In the genomic region with DNA sequence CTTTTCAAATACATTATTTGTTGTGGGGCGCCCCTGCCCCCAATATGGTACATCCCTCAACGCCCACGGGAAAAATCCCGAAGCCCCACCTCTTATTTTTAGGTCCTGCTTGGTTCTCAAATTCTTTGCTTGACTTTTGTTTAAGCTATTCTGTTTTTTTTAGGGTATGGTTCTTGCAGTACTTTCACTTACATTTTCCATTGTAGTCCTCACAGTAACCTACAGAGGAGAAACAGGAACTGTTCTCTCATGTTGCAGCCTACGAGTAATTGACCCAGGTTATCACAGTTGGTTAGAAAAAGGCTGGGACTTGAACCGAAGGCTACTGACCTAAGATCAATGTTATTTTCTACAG, we compare ENCODE assay signal across 8 cellular contexts. TPM values are rescaled to one million over a fixed set of nuclear protein-coding genes. Genes with fewer than 3 reads are reported as not detected.
DNase-seq lines count a peak whose midpoint lies in the region; ATAC-seq and TF ChIP-seq lines count a peak whose summit lies in the region.

No MANE protein-coding gene starts in this region.

- H3K36me3 ChIP-seq in adrenal gland (replicated peaks in 1 of 2), result no peaks in the 10 kb centered on the region
- peaks cover 0 to 10% (median 8%) of the 10 kb centered on the region in 4 donors for H3K36me3 ChIP-seq in stomach

- intact Hi-C loops in activated naive CD4-positive, alpha-beta T cell treated with anti-CD3 and anti-CD28 coated beads for 36 hours (cut with micrococcal nuclease), result loop anchor here (1.0 to 2.0 kb wide), 10 partner anchors 26 to 307 kb away; partner anchors contain the start of genes BTG3 and CXADR
- intact Hi-C loops in adrenal gland (cut with DNase I) (no loop called here), stomach (cut with DNase I; ENCODE audit: low total_unique reads) (loop anchor here (10.0 kb wide), 1 partner anchor 75 kb away; no protein-coding TSS in a partner anchor)

- peaks cover 33% of the 10 kb centered on the region for H3K4me1 Mint-ChIP-seq in activated naive CD4-positive, alpha-beta T cell treated with anti-CD3 and anti-CD28 coated beads for 36 hours (ENCODE audit: low read depth)

- H3K27me3 Mint-ChIP-seq in activated naive CD4-positive, alpha-beta T cell treated with anti-CD3 and anti-CD28 coated beads for 36 hours (ENCODE audit: low read depth), result no peaks in the 10 kb centered on the region

- ATAC-seq in HG02623 (IDR thresholded peaks at IDR 0.05; ENCODE audit: unreplicated experiment), result peak; percentile 64

- TF ChIP-seq POLR2A in adrenal gland (IDR thresholded peaks at IDR 0.05), result no peak
- no peak for TF ChIP-seq POLR2A in stomach (IDR thresholded peaks at IDR 0.05)

- H3K4me3 ChIP-seq in adrenal gland, result peak overlapping the region; percentile 38 to 90 (median 79)
- peak overlapping the region; percentile 72 to 100 (median 97) for H3K4me3 ChIP-seq in stomach

- peak overlapping the region; percentile 98 for H3K27ac Mint-ChIP-seq in activated naive CD4-positive, alpha-beta T cell treated with anti-CD3 and anti-CD28 coated beads for 36 hours

- H3K9me3 ChIP-seq in adrenal gland (replicated peaks in 1 of 3), result no peaks in the 10 kb centered on the region
- H3K9me3 ChIP-seq in stomach, result no peaks in the 10 kb centered on the region

- 2 to 3% (median 2%) methylated on average over 6 of the region's 6 CpGs for WGBS in adrenal gland, 4 donors
- WGBS in stomach, 5 donors, result 0 to 2% (median 1%) methylated on average over 6 of the region's 6 CpGs

- peak overlapping the region; percentile 62 to 94 (median 91) for H3K27ac ChIP-seq in adrenal gland
- peak overlapping the region; percentile 88 to 98 (median 95) for H3K27ac ChIP-seq in stomach

- peak in 2 of 6 experiments; percentile 17 to 29 for TF ChIP-seq CTCF in adrenal gland (IDR thresholded peaks at IDR 0.05)
- no peak for TF ChIP-seq CTCF in stomach (IDR thresholded peaks at IDR 0.05)

- peaks cover 17% of the 10 kb centered on the region for H3K36me3 Mint-ChIP-seq in activated naive CD4-positive, alpha-beta T cell treated with anti-CD3 and anti-CD28 coated beads for 36 hours (ENCODE audit: low read depth)

- no peaks in the 10 kb centered on the region for H3K27me3 ChIP-seq in adrenal gland
- no peaks in the 10 kb centered on the region for H3K27me3 ChIP-seq in stomach

- H3K4me3 Mint-ChIP-seq in activated naive CD4-positive, alpha-beta T cell treated with anti-CD3 and anti-CD28 coated beads for 36 hours, result peak overlapping the region; percentile 96

- CTCF ChIA-PET in activated naive CD4-positive, alpha-beta T cell treated with anti-CD3 and anti-CD28 coated beads for 36 hours (lab: Charles Lee), result interaction anchor here (1.0 to 1.7 kb wide), 2 partner anchors 10 to 30 kb away, joined by 3 read pairs; no protein-coding TSS in a partner anchor

- no peak for DNase-seq in activated naive CD4-positive, alpha-beta T cell treated with anti-CD3 and anti-CD28 coated beads for 36 hours
- no peak for DNase-seq in activated naive CD4-positive, alpha-beta T cell treated with Interleukin-2 at 50 U/mL for 16 hours
- DNase-seq in NCI-H1105 (lab: John Stamatoyannopoulos, UW) (peak; percentile 59), adrenal gland (peak in 1 of 7 donors; percentile 69), iPS-NIHi11 (ENCODE audit: low spot score) (peak; percentile 37), stomach (no peak), dermis blood vessel endothelial cell (no peak)

- peaks cover 1% of the 10 kb centered on the region for H3K9me3 Mint-ChIP-seq in activated naive CD4-positive, alpha-beta T cell treated with anti-CD3 and anti-CD28 coated beads for 36 hours

- TF ChIP-seq EP300 in stomach (IDR thresholded peaks at IDR 0.05), result no peak

- H3K4me1 ChIP-seq in adrenal gland (replicated peaks in 1 of 2) (peaks cover 10 to 25% of the 10 kb centered on the region in 2 donors), stomach (peaks cover 5 to 35% (median 26%) of the 10 kb centered on the region in 4 donors)

RNA-seq across cellular contexts. Expression of gene C21orf91, which starts 0.7 kb away (rescaled TPM):
- 10 to 100 TPM; 25.6 to 25.8 TPM for total RNA-seq in activated naive CD4-positive, alpha-beta T cell treated with anti-CD3 and anti-CD28 coated beads for 36 hours
- 10 to 100 TPM in 4 of 8 donors, 1 to 10 TPM in 4; 1.9 to 19.1 (median 10.3) TPM for total RNA-seq in adrenal gland
- 10 to 100 TPM in 1 of 3 donors, 1 to 10 TPM in 2; 2.4 to 13.7 (median 2.5) TPM for polyA plus RNA-seq in adrenal gland
- total RNA-seq in stomach, result 10 to 100 TPM in 2 of 5 donors, 1 to 10 TPM in 2, under 1 TPM in 1; under 0.01 to 50.9 (median 5.8) TPM
- polyA plus RNA-seq in stomach, result 1 to 10 TPM; 2.6 to 8.1 (median 3.0) TPM
- total RNA-seq in dermis blood vessel endothelial cell, result 6.7 and 9.2 TPM in 2 replicates

Comparison
In these comparisons a context has a peak if more than half of its experiments do, and no peak if none do; other contexts are left out.
1. DNase-seq: peak in NCI-H1105 (single experiment) and iPS-NIHi11 (single experiment); none in activated naive CD4-positive, alpha-beta T cell treated with anti-CD3 and anti-CD28 coated beads for 36 hours (single experiment), activated naive CD4-positive, alpha-beta T cell treated with Interleukin-2 at 50 U/mL for 16 hours (single experiment), stomach (single experiment) and dermis blood vessel endothelial cell (single experiment).
2. intact Hi-C loops: an anchor here in activated naive CD4-positive, alpha-beta T cell treated with anti-CD3 and anti-CD28 coated beads for 36 hours (1.0 to 2.0 kb wide) and stomach (10.0 kb wide); none called in adrenal gland.